Comparison of ENCODE assay signal across 33 cellular contexts in the genomic region with DNA sequence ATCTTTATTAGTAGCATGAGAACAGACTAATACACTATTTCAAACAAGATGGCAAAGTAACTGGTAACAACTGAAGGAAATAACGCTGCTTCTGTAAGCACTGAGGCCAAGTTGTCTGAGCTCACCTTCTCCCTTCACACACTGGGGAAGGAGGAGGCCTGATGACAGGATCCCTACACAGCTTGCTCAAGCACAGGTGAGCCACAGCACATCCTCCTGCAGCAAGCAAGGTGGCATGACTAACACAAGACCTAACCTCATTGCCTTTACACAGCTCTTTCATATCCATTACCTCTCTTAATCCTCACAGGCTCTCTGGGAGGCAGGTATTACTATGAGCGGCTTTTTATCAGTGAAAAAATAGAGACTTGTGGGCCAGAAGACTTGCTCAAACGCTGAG.
"Had no signal": no experiment of that assay in that cellular context is flagged by ENCODE, and none has a peak within 500 bp of the region (broad histone marks: within the 10 kb centered on the region; RNA-seq: fewer than 3 reads in every experiment).

No MANE protein-coding gene starts in this region.

- H3K4me2 ChIP-seq: SK-N-SH had no signal

- H3K9me2 ChIP-seq: SK-N-SH had no signal

- H3K4me3 ChIP-seq: ascending aorta, Peyer's patch, SJSA1 had no signal

- H3K27ac ChIP-seq: ascending aorta, Peyer's patch, SJSA1 had no signal

- H3K4me1 ChIP-seq: ascending aorta, Peyer's patch, SJSA1 had no signal

- H3K36me3 ChIP-seq: ascending aorta, Peyer's patch, SJSA1 had no signal

- ATAC-seq: activated CD4-positive, alpha-beta T cell treated with anti-CD3 and anti-CD28 coated beads for 36 hours; activated CD8-positive, alpha-beta T cell treated with anti-CD3 and anti-CD28 coated beads, Interleukin-2, amount 10 ng/mL, durations not matched to agents 7 days and 5 days; PC-3 had no signal

- FAIRE-seq: TTC549 had no signal

- H3K27ac Mint-ChIP-seq: activated CD4-positive, alpha-beta T cell treated with anti-CD3 and anti-CD28 coated beads for 36 hours; activated CD4-positive, alpha-beta T cell treated with anti-CD3 and anti-CD28 coated beads, Interleukin-2, amount 10 ng/mL, durations not matched to agents 7 days and 5 days; activated CD8-positive, alpha-beta T cell treated with anti-CD3 and anti-CD28 coated beads, Interleukin-2, amount 10 ng/mL, durations not matched to agents 7 days and 5 days; activated naive CD4-positive, alpha-beta T cell treated with anti-CD3 and anti-CD28 coated beads, Interleukin-2, amount 50 U/mL, for 24 hours; activated naive CD8-positive, alpha-beta T cell treated with anti-CD3 and anti-CD28 coated beads, Interleukin-2, amount 10 ng/mL, durations not matched to agents 7 days and 5 days; activated T-cell treated with anti-CD3 and anti-CD28 coated beads, Interleukin-2, amount 50 U/mL, for 24 hours; activated T-helper 2 cell treated with anti-CD3 and anti-CD28 coated beads, Interferon-gamma antibody, Interleukin-2, Interleukin-4, amounts not matched to agents 10 μg/mL and 5 μg/mL and 100 μg/mL, durations not matched to agents 14 hours and 24 hours and 36 hours; T-helper 1 cell treated with Interleukin-12 subunit alpha and Interleukin-12 subunit beta and Interleukin-4 antibody, amounts not matched to agents 30 μg/mL and 1 μg/mL, for 36 hours; T-helper 2 cell treated with Interferon-gamma antibody and Interleukin-4, amounts not matched to agents 5 μg/mL and 100 μg/mL, for 36 hours had no signal

- H3K9me3 Mint-ChIP-seq: activated CD4-positive, alpha-beta T cell treated with anti-CD3 and anti-CD28 coated beads, Interleukin-2, amount 10 ng/mL, durations not matched to agents 7 days and 5 days; activated naive CD4-positive, alpha-beta T cell treated with anti-CD3 and anti-CD28 coated beads, Interleukin-2, amount 50 U/mL, for 24 hours; activated naive CD8-positive, alpha-beta T cell treated with anti-CD3 and anti-CD28 coated beads, Interleukin-2, amount 10 ng/mL, durations not matched to agents 7 days and 5 days; activated T-cell treated with anti-CD3 and anti-CD28 coated beads, Interleukin-2, amount 50 U/mL, for 24 hours; activated T-helper 2 cell treated with anti-CD3 and anti-CD28 coated beads, Interferon-gamma antibody, Interleukin-2, Interleukin-4, amounts not matched to agents 10 μg/mL and 5 μg/mL and 100 μg/mL, durations not matched to agents 14 hours and 24 hours and 36 hours; T-helper 1 cell treated with Interleukin-12 subunit alpha and Interleukin-12 subunit beta and Interleukin-4 antibody, amounts not matched to agents 30 μg/mL and 1 μg/mL, for 36 hours; T-helper 2 cell treated with Interferon-gamma antibody and Interleukin-4, amounts not matched to agents 5 μg/mL and 100 μg/mL, for 36 hours had no signal

- H3K4me3 Mint-ChIP-seq: activated CD4-positive, alpha-beta T cell treated with anti-CD3 and anti-CD28 coated beads for 36 hours; activated CD4-positive, alpha-beta T cell treated with anti-CD3 and anti-CD28 coated beads, Interleukin-2, amount 10 ng/mL, durations not matched to agents 7 days and 5 days; activated CD8-positive, alpha-beta T cell treated with anti-CD3 and anti-CD28 coated beads, Interleukin-2, amount 10 ng/mL, durations not matched to agents 7 days and 5 days; activated naive CD4-positive, alpha-beta T cell treated with anti-CD3 and anti-CD28 coated beads, Interleukin-2, amount 50 U/mL, for 24 hours; activated naive CD8-positive, alpha-beta T cell treated with anti-CD3 and anti-CD28 coated beads, Interleukin-2, amount 10 ng/mL, durations not matched to agents 7 days and 5 days; activated T-cell treated with anti-CD3 and anti-CD28 coated beads, Interleukin-2, amount 50 U/mL, for 24 hours; T-helper 1 cell treated with Interleukin-12 subunit alpha and Interleukin-12 subunit beta and Interleukin-4 antibody, amounts not matched to agents 30 μg/mL and 1 μg/mL, for 36 hours; T-helper 2 cell treated with Interferon-gamma antibody and Interleukin-4, amounts not matched to agents 5 μg/mL and 100 μg/mL, for 36 hours had no signal

- H3K9me3 ChIP-seq: ascending aorta, Peyer's patch, SJSA1, SK-N-SH had no signal

- H3K9ac ChIP-seq: SK-N-SH had no signal

- H3K27me3 ChIP-seq: ascending aorta, Peyer's patch, SJSA1 had no signal

- H3K27me3 Mint-ChIP-seq: activated CD4-positive, alpha-beta T cell treated with anti-CD3 and anti-CD28 coated beads for 36 hours; activated CD4-positive, alpha-beta T cell treated with anti-CD3 and anti-CD28 coated beads, Interleukin-2, amount 10 ng/mL, durations not matched to agents 7 days and 5 days; activated naive CD4-positive, alpha-beta T cell treated with anti-CD3 and anti-CD28 coated beads, Interleukin-2, amount 50 U/mL, for 24 hours; activated T-cell treated with anti-CD3 and anti-CD28 coated beads, Interleukin-2, amount 50 U/mL, for 24 hours had no signal

- DNase-seq: activated CD4-positive, alpha-beta T cell treated with anti-CD3 and anti-CD28 coated beads for 36 hours; activated CD4-positive, alpha-beta T cell treated with anti-CD3 and anti-CD28 coated beads, Interleukin-2, amount 10 ng/mL, durations not matched to agents 7 days and 5 days; activated CD4-positive, alpha-beta T cell treated with anti-CD3 and anti-CD28 coated beads, Interleukin-2, amount 50 U/mL, for 48 hours; activated CD8-positive, alpha-beta T cell treated with anti-CD3 and anti-CD28 coated beads, Interleukin-2, amount 10 ng/mL, durations not matched to agents 7 days and 5 days; activated gamma-delta T cell; activated naive CD4-positive, alpha-beta T cell treated with Interleukin-2 at 50 U/mL for 16 hours; activated naive CD8-positive, alpha-beta T cell treated with anti-CD3 and anti-CD28 coated beads, Interleukin-2, amount 10 ng/mL, durations not matched to agents 7 days and 5 days; activated T-cell treated with anti-CD3 and anti-CD28 coated beads, Interleukin-2, amount 50 U/mL, for 24 hours; amygdala; Kasumi-1; KG1; MM.1S; NCI-H1092 treated with DMSO at 0.1 percent for 48 hours; NCI-H1417; NCI-H146; NCI-H187; NCI-H2081; NCI-H2171 treated with DMSO at 0.1 percent for 48 hours; NCI-H2227 treated with DMSO at 0.1 percent for 48 hours; NCI-H446 treated with DMSO at 0.1 percent for 48 hours; NCI-H524; PC-3; Peyer's patch; RPMI8226; SHP77 treated with DMSO at 0.1 percent for 48 hours; SK-N-SH had no signal
